ENCODE assay signal across 1 cellular context in genomic region chr3:23650371-23651140, GRCh38.
TF ChIP-seq lines count a peak whose summit lies in the region.

No MANE protein-coding gene starts in this region.

TF ChIP-seq in K562, 482 proteins besides CTCF, POLR2A, EP300 and RAD21 (continued from another document):
- TF ChIP-seq, protein P1, sequence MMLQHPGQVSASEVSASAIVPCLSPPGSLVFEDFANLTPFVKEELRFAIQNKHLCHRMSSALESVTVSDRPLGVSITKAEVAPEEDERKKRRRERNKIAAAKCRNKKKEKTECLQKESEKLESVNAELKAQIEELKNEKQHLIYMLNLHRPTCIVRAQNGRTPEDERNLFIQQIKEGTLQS (IDR thresholded peaks at IDR 0.05), result peak; percentile 17; the same call in 1 of the 2 replicates
- TF ChIP-seq, protein P1 (CRISPR knock-in tag; conservative IDR thresholded peaks at IDR 0.05), result no peak
- TF ChIP-seq KAT7 (CRISPR knock-in tag; IDR thresholded peaks at IDR 0.05; ENCODE audit: borderline replicate concordance) (no peak), SETDB1 (IDR thresholded peaks at IDR 0.05; ENCODE audit: low read length) (no peak), CEBPG (CRISPR knock-in tag; IDR thresholded peaks at IDR 0.05) (no peak), CEBPG (tag; conservative IDR thresholded peaks at IDR 0.05 in 1 of 2, IDR thresholded peaks at IDR 0.05 in 1 of 2) (peak in 1 of 2 experiments; percentile 37; a peak in 2 of 4 replicates), CEBPB (tag; IDR thresholded peaks at IDR 0.05) (0 out of 2 replicates have a peak, but pooled peaks have one; percentile 22), ARHGAP35 (IDR thresholded peaks at IDR 0.05; ENCODE audit: partially characterized antibody) (no peak), HMG20B (CRISPR knock-in tag; IDR thresholded peaks at IDR 0.05) (no peak), TFE3 (CRISPR knock-in tag; IDR thresholded peaks at IDR 0.05) (no peak), ZC3H4 (CRISPR knock-in tag; IDR thresholded peaks at IDR 0.05; ENCODE audit: borderline replicate concordance) (no peak)
- TF ChIP-seq, protein P2, sequence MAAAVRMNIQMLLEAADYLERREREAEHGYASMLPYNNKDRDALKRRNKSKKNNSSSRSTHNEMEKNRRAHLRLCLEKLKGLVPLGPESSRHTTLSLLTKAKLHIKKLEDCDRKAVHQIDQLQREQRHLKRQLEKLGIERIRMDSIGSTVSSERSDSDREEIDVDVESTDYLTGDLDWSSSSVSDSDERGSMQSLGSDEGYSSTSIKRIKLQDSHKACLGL (CRISPR knock-in tag; IDR thresholded peaks at IDR 0.05; ENCODE audit: borderline replicate concordance, poor library complexity, severe bottlenecking), result no peak
